ENCODE assay signal across 7 cellular contexts in the genomic region with DNA sequence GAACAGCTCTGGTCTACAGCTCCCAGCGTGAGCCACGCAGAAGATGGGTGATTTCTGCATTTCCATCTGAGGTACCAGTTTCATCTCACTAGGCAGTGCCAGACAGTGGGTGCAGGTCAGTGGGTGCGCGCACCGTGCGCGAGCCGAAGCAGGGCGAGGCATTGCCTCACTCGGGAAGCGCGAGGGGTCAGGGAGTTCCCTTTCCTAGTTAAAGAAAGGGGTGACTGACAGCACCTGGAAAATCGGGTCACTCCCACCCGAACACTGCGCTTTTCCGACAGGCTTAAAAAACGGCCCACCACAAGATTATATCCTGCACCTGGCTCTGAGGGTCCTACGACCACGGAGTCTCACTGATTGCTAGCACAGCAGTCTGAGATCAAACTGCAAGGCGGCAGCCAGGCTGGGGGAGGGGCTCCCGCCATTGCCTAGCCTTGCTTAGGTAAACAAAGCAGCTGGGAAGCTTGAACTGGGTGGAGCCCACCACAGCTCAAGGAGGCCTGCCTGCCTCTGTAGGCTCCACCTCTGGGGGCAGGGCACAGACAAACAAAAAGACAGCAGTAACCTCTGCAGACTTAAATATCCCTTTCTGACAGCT.
DNase-seq lines count a peak whose midpoint lies in the region; ATAC-seq, FAIRE-seq and TF ChIP-seq lines count a peak whose summit lies in the region.
"Not testable (repeated sequence)": the region's sequence is repeated elsewhere in the genome, so short reads cannot be mapped to it uniquely, and the experiment has no call there.

No MANE protein-coding gene starts in this region.

- H3K27me3 ChIP-seq in GM23338 (ENCODE audit: insufficient read depth); PC-9 (ENCODE audit: insufficient read depth, low read depth); H1 (replicated peaks in 1 of 4; ENCODE audit: control insufficient read depth in 3 of 4, extremely low read depth in 1 of 4, insufficient read depth in 3 of 4, low read length in 3 of 4); HepG2 (ENCODE audit: control insufficient read depth in 1 of 2, insufficient read depth in 2 of 2, low read length in 2 of 2); neural progenitor cell: not testable (repeated sequence)

- not testable (repeated sequence) for H3K23me2 ChIP-seq in H1 (ENCODE audit: low read depth, low read length)

- H2BK120ac ChIP-seq in H1 (replicated peaks; ENCODE audit: low read depth, low read length) = not testable (repeated sequence)

- not testable (repeated sequence) for H3K56ac ChIP-seq in H1 (replicated peaks; ENCODE audit: insufficient read length, low read depth, low read length)

- CTCF ChIA-PET in PC-9 (lab: Charles Lee); H1 (lab: Charles Lee; ENCODE audit: partially characterized antibody); HepG2 (lab: Yijun Ruan, JAX; ENCODE audit: low intra/inter-chr PET ratio, low total read pairs): not testable (repeated sequence)

- H2BK20ac ChIP-seq in H1 (ENCODE audit: low read length) = not testable (repeated sequence)

- not testable (repeated sequence) for H4K91ac ChIP-seq in H1 (replicated peaks; ENCODE audit: insufficient read length, low read length)

- TF ChIP-seq POLR2A in H1 (IDR thresholded peaks at IDR 0.05; ENCODE audit: control extremely low read depth in 1 of 2, low read depth in 2 of 2, low read length in 2 of 2); HepG2 (IDR thresholded peaks at IDR 0.05; ENCODE audit: insufficient read depth in 1 of 2, low read depth in 2 of 2, low read length in 2 of 2): not testable (repeated sequence)

- not testable (repeated sequence) for H3K4me1 Mint-ChIP-seq in GM23338, neural progenitor cell

- H3K4me2 ChIP-seq in GM23338 = peak overlapping the region; percentile 36; the same call in 1 of the 2 replicates
- peak overlapping the region; percentile 70 for H3K4me2 ChIP-seq in PC-9
- H3K4me2 ChIP-seq in H1 (ENCODE audit: insufficient read depth in 1 of 2, low read depth in 2 of 2, low read length in 2 of 2) = not testable (repeated sequence)
- H3K4me2 ChIP-seq in HepG2 (ENCODE audit: low read depth, low read length) = peak overlapping the region; percentile 45
- H3K4me2 ChIP-seq in neural progenitor cell = peak overlapping the region; percentile 22

- H3K27me3 Mint-ChIP-seq in GM23338 (ENCODE audit: insufficient read depth, low read depth, poor library complexity); neural progenitor cell (ENCODE audit: insufficient read depth, low read depth): not testable (repeated sequence)

- H3K18ac ChIP-seq in H1 (ENCODE audit: extremely low read depth, low read length) = not testable (repeated sequence)

- H3K9me3 ChIP-seq in PC-9 (ENCODE audit: insufficient read depth, low read depth); H1 (ENCODE audit: insufficient read depth in 2 of 2, low read depth in 1 of 2, low read length in 1 of 2); HepG2 (ENCODE audit: low read length); neural progenitor cell (ENCODE audit: low read depth): not testable (repeated sequence)

- H3K9ac ChIP-seq in H1 (replicated peaks in 1 of 4; ENCODE audit: extremely low read depth in 1 of 4, low read depth in 3 of 4, low read length in 3 of 4); HepG2 (ENCODE audit: insufficient read depth, low read depth, low read length); neural progenitor cell: not testable (repeated sequence)

- H3K79me2 ChIP-seq in GM23338 (replicated peaks; ENCODE audit: insufficient read depth); PC-9 (ENCODE audit: low read depth); H1 (ENCODE audit: control insufficient read depth in 1 of 2, insufficient read depth in 2 of 2, low read length in 2 of 2); HepG2 (ENCODE audit: insufficient read depth, low read length); neural progenitor cell (ENCODE audit: low read depth): not testable (repeated sequence)

- WGBS in H1 (ENCODE audit: extremely low coverage in 1 of 2, insufficient coverage in 1 of 2, insufficient read length in 1 of 2, insufficient replicate concordance in 2 of 2, low coverage in 1 of 2, low lambda C conversion rate in 2 of 2, missing lambda C conversion rate in 1 of 2), 2 experiments = 86% methylated on average over 19 of the region's 21 CpGs; no CpG with 5 or more reads in 1 of the 2 experiments
- 5% methylated on average over 16 of the region's 21 CpGs for WGBS in HepG2 (ENCODE audit: low lambda C conversion rate)

- H2AFZ ChIP-seq in GM23338 (peak overlapping the region; percentile 77), PC-9 (peak overlapping the region; percentile 73), H1 (ENCODE audit: low read length) (peak overlapping the region; percentile 80), HepG2 (ENCODE audit: low read length) (peak overlapping the region; percentile 15), neural progenitor cell (replicated peaks) (peak overlapping the region; percentile 96)

- not testable (repeated sequence) for H2BK12ac ChIP-seq in H1 (ENCODE audit: low read depth, low read length)

- H3K14ac ChIP-seq in H1 (ENCODE audit: insufficient read length) = not testable (repeated sequence)

- H4K5ac ChIP-seq in H1 (ENCODE audit: insufficient read length, low read depth, low read length) = not testable (repeated sequence)

- ATAC-seq in GM23338, HepG2: not testable (repeated sequence)

- POLR2A ChIA-PET in PC-9 (lab: Charles Lee; ENCODE audit: unreplicated experiment); HepG2 (lab: Yijun Ruan, JAX): not testable (repeated sequence)
- POLR2A ChIA-PET in H1 (lab: Charles Lee; ENCODE audit: partially characterized antibody) = interaction anchor here (0.6 to 1.5 kb wide), 3 partner anchors 10 to 52 kb away, joined by 3 to 4 read pairs (median 3); no protein-coding TSS in a partner anchor

- not testable (repeated sequence) for H3K9me3 Mint-ChIP-seq in GM23338
- peaks cover 27% of the 10 kb centered on the region for H3K9me3 Mint-ChIP-seq in neural progenitor cell

- intact Hi-C loops in PC-9 (cut with micrococcal nuclease; ENCODE audit: unreplicated experiment); HepG2 (cut with micrococcal nuclease; ENCODE audit: unreplicated experiment): not testable (repeated sequence)

- in situ Hi-C loops in HepG2 (cut with HindIII; ENCODE audit: extremely low pct_ligation_motif_present, low pct_unique_long_range_greater_than_20kb) = not testable (repeated sequence)

- H3K27ac ChIP-seq in GM23338 (ENCODE audit: low read depth); PC-9; H1 (ENCODE audit: low read depth, low read length); HepG2 (ENCODE audit: extremely low read length, insufficient read depth, low read length); neural progenitor cell: not testable (repeated sequence)

- H3K79me1 ChIP-seq in H1 (ENCODE audit: low read depth, low read length) = not testable (repeated sequence)

- H3K27ac Mint-ChIP-seq in GM23338, neural progenitor cell: not testable (repeated sequence)

- H3F3A ChIP-seq in GM23338 (replicated peaks; ENCODE audit: low read depth); PC-9 (ENCODE audit: insufficient read depth, low read depth); neural progenitor cell (ENCODE audit: low read depth): not testable (repeated sequence)

- not testable (repeated sequence) for H2AK5ac ChIP-seq in H1 (ENCODE audit: low read depth, low read length)

- not testable (repeated sequence) for H3K4me1 ChIP-seq in GM23338 (ENCODE audit: insufficient read depth); PC-9 (replicated peaks; ENCODE audit: insufficient read depth); H1 (replicated peaks in 1 of 4; ENCODE audit: control insufficient read depth in 3 of 4, insufficient read depth in 4 of 4, low read length in 3 of 4); HepG2 (ENCODE audit: insufficient read depth, low read length); neural progenitor cell

- FAIRE-seq in H1 (lab: Jason Lieb, UNC); HepG2 (lab: Jason Lieb, UNC): not testable (repeated sequence)

- H3K4me3 ChIP-seq in GM23338 (0 out of 2 replicates have a peak overlapping the region, but pooled peaks have one; percentile 35), PC-9 (peak overlapping the region; percentile 52; the same call in 1 of the 2 replicates), HepG2 (replicated peaks in 1 of 3; ENCODE audit: insufficient read depth in 1 of 3, low read depth in 2 of 3, low read length in 3 of 3) (peak overlapping the region; percentile 34 to 38 (median 37); a peak in 5 of 6 replicates)
- not testable (repeated sequence) for H3K4me3 ChIP-seq in H1 (ENCODE audit: extremely low read depth in 1 of 4, insufficient read depth in 2 of 4, low read depth in 3 of 4, low read length in 4 of 4); neural progenitor cell

- H3K9me2 ChIP-seq in GM23338 (ENCODE audit: insufficient read depth); PC-9 (ENCODE audit: insufficient read depth): not testable (repeated sequence)

- H3K36me3 ChIP-seq in GM23338 (ENCODE audit: insufficient read depth); PC-9 (ENCODE audit: low read depth); H1 (ENCODE audit: control insufficient read depth in 2 of 4, insufficient read depth in 4 of 4, low read length in 3 of 4); HepG2 (replicated peaks in 1 of 2; ENCODE audit: control insufficient read depth in 1 of 2, insufficient read depth in 2 of 2, low read length in 2 of 2); neural progenitor cell: not testable (repeated sequence)

- H3K4me3 Mint-ChIP-seq in GM23338, neural progenitor cell: not testable (repeated sequence)

- H4K20me1 ChIP-seq in GM23338 (replicated peaks; ENCODE audit: insufficient read depth); PC-9 (ENCODE audit: insufficient read depth); H1 (replicated peaks in 1 of 2; ENCODE audit: control insufficient read depth in 1 of 2, insufficient read depth in 2 of 2, low read length in 2 of 2); HepG2 (ENCODE audit: insufficient read depth, low read length); neural progenitor cell (ENCODE audit: low read depth): not testable (repeated sequence)

- not testable (repeated sequence) for BruUV-seq in PC-9 (replicated peaks; lab: Mats Ljungman, UMichigan); HepG2 (replicated peaks; lab: Mats Ljungman, UMichigan)

- not testable (repeated sequence) for H2BK5ac ChIP-seq in H1 (ENCODE audit: low read depth, low read length)

- not testable (repeated sequence) for TF ChIP-seq RAD21 in H1 (IDR thresholded peaks at IDR 0.05 in 1 of 2, conservative IDR thresholded peaks at IDR 0.05 in 1 of 2; ENCODE audit: low read depth in 2 of 2, low read length in 2 of 2); HepG2 (CRISPR knock-in tag; IDR thresholded peaks at IDR 0.05)

- H2BK15ac ChIP-seq in H1 (ENCODE audit: low read length) = not testable (repeated sequence)

- TF ChIP-seq EP300 in H1 (IDR thresholded peaks at IDR 0.05; ENCODE audit: borderline replicate concordance in 1 of 2, low read depth in 2 of 2, low read length in 2 of 2); HepG2 (IDR thresholded peaks at IDR 0.05; ENCODE audit: low read depth in 2 of 2, low read length in 2 of 2); HepG2 (CRISPR knock-in tag; IDR thresholded peaks at IDR 0.05; ENCODE audit: borderline replicate concordance): not testable (repeated sequence)

- peaks cover 17% of the 10 kb centered on the region; the same call in 2 of the 3 replicates for H3K36me3 Mint-ChIP-seq in GM23338 (ENCODE audit: low read depth)
- not testable (repeated sequence) for H3K36me3 Mint-ChIP-seq in neural progenitor cell

- DNase-seq in DMS53 treated with DMSO at 0.1 percent for 48 hours (lab: John Stamatoyannopoulos, UW; ENCODE audit: unreplicated experiment) (peak; percentile 17), GM23338 (ENCODE audit: low spot score) (peak; percentile 24), NCI-H1417 (lab: John Stamatoyannopoulos, UW) (peak in 2 of 3 experiments; percentile 24 to 48), H1 (ENCODE audit: low read depth in 1 of 2, low spot score in 2 of 2) (peak in 1 of 2 experiments; percentile 64), neural progenitor cell (ENCODE audit: low spot score) (peak; percentile 31)
- not testable (repeated sequence) for DNase-seq in PC-9; HepG2 (ENCODE audit: low spot score)

- not testable (repeated sequence) for H3K4ac ChIP-seq in H1 (replicated peaks; ENCODE audit: insufficient read length, low read depth, low read length)

- not testable (repeated sequence) for H4K8ac ChIP-seq in H1 (ENCODE audit: extremely low read depth, insufficient read depth, low read length)

- H3K23ac ChIP-seq in H1 (ENCODE audit: insufficient read length) = not testable (repeated sequence)

- not testable (repeated sequence) for TF ChIP-seq CTCF in GM23338 (conservative IDR thresholded peaks at IDR 0.05; ENCODE audit: low read depth in 2 of 2); PC-9 (conservative IDR thresholded peaks at IDR 0.05); H1 (IDR thresholded peaks at IDR 0.05; ENCODE audit: control extremely low read depth in 1 of 3, insufficient read depth in 1 of 3, low read depth in 1 of 3, low read length in 3 of 3); HepG2 (CRISPR knock-in tag; IDR thresholded peaks at IDR 0.05); neural progenitor cell (IDR thresholded peaks at IDR 0.05)

Comparison
In these comparisons a context has a peak if more than half of its experiments do, and no peak if none do; other contexts are left out.
1. H2AFZ ChIP-seq: peak in every context shown above with its lines; median percentile 96 in neural progenitor cell; 80 in H1; 77 in GM23338; 73 in PC-9; 15 in HepG2.